1 cellular context compared by ENCODE assay signal in the genomic region with DNA sequence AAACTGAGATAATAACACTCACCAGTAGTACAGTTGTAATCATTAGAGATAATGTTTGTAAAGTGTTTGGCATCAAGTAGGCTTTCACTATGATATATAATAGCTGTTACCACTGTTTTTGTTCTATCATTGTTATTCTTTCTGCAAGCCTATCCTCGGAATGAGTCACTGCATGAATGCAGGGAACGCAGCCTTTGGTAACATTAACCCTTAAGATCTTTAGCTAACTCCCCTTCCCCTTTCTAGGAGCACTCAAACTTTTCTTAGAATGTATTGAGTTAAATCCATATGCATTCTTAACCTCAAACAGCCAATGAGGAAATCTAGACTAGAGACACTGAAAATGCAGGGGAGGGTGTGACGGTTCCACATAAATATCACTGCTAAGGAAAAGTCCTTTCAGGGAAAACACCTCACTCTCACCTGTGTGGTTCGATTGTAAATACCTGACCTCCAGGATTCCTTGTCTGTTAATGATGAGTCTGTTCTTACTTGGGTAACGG.
TF ChIP-seq lines count a peak whose summit lies in the region.

No MANE protein-coding gene starts in this region.

TF ChIP-seq in HEK293, 187 proteins besides CTCF, POLR2A, EP300 and RAD21 (continued from another document and continues in another):
- TF ChIP-seq, protein P1, sequence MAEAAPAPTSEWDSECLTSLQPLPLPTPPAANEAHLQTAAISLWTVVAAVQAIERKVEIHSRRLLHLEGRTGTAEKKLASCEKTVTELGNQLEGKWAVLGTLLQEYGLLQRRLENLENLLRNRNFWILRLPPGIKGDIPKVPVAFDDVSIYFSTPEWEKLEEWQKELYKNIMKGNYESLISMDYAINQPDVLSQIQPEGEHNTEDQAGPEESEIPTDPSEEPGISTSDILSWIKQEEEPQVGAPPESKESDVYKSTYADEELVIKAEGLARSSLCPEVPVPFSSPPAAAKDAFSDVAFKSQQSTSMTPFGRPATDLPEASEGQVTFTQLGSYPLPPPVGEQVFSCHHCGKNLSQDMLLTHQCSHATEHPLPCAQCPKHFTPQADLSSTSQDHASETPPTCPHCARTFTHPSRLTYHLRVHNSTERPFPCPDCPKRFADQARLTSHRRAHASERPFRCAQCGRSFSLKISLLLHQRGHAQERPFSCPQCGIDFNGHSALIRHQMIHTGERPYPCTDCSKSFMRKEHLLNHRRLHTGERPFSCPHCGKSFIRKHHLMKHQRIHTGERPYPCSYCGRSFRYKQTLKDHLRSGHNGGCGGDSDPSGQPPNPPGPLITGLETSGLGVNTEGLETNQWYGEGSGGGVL (tag by site-specific recombination; IDR thresholded peaks at IDR 0.05), result no peak; the same call in 1 of the 2 replicates
- TF ChIP-seq ZNF76 (tag by site-specific recombination; IDR thresholded peaks at IDR 0.05; ENCODE audit: borderline replicate concordance, low read depth) (no peak), ZNF416 (tag by site-specific recombination; IDR thresholded peaks at IDR 0.05) (no peak), ZNF521 (tag by site-specific recombination; IDR thresholded peaks at IDR 0.05) (no peak), TRIM28 (IDR thresholded peaks at IDR 0.05; ENCODE audit: borderline replicate concordance, low read length) (peak; percentile 54; the same call in 1 of the 2 replicates), ZXDB (tag by site-specific recombination; IDR thresholded peaks at IDR 0.05) (peak; percentile 90), FEZF1 (tag by site-specific recombination; IDR thresholded peaks at IDR 0.05) (peak; percentile 57), ZBTB17 (tag by site-specific recombination; IDR thresholded peaks at IDR 0.05) (peak; percentile 46), SP7 (tag by site-specific recombination; IDR thresholded peaks at IDR 0.05) (peak; percentile 88), ZNF184 (tag by site-specific recombination; IDR thresholded peaks at IDR 0.05) (peak; percentile 76; the same call in 1 of the 2 replicates), ZNF664 (tag by site-specific recombination; IDR thresholded peaks at IDR 0.05) (peak; percentile 30; the same call in 1 of the 2 replicates), GFI1B (tag by site-specific recombination; IDR thresholded peaks at IDR 0.05) (no peak), IKZF3 (tag by site-specific recombination; IDR thresholded peaks at IDR 0.05) (peak; percentile 68; the same call in 1 of the 2 replicates), ZNF112 (tag by site-specific recombination; IDR thresholded peaks at IDR 0.05) (no peak), ZNF146 (tag by site-specific recombination; IDR thresholded peaks at IDR 0.05) (no peak), ZNF174 (tag by site-specific recombination; IDR thresholded peaks at IDR 0.05) (no peak), ZNF843 (tag by site-specific recombination; IDR thresholded peaks at IDR 0.05) (no peak; the same call in 1 of the 2 replicates), ZFP69B (tag by site-specific recombination; IDR thresholded peaks at IDR 0.05) (no peak), MZF1 (tag by site-specific recombination; IDR thresholded peaks at IDR 0.05; ENCODE audit: borderline replicate concordance) (peak; percentile 98), ZNF211 (tag by site-specific recombination; IDR thresholded peaks at IDR 0.05; ENCODE audit: low read depth) (no peak), KLF10 (tag by site-specific recombination; IDR thresholded peaks at IDR 0.05) (peak; percentile 82), OSR2 (tag by site-specific recombination; IDR thresholded peaks at IDR 0.05) (peak; percentile 97), ZNF423 (tag by site-specific recombination; IDR thresholded peaks at IDR 0.05) (no peak), GLI2 (tag by site-specific recombination; IDR thresholded peaks at IDR 0.05; ENCODE audit: borderline replicate concordance, low read depth) (peak; percentile 70; the same call in 1 of the 2 replicates), ZNF24 (tag by site-specific recombination; IDR thresholded peaks at IDR 0.05) (peak; percentile 79), ZFHX2 (tag by site-specific recombination; conservative IDR thresholded peaks at IDR 0.05) (no peak), ZNF248 (tag by site-specific recombination; IDR thresholded peaks at IDR 0.05) (no peak), ZBTB21 (tag by site-specific recombination; IDR thresholded peaks at IDR 0.05) (0 out of 2 replicates have a peak, but pooled peaks have one; percentile 50), TCF7L2 (IDR thresholded peaks at IDR 0.05; ENCODE audit: borderline replicate concordance, low read depth, low read length) (no peak; the same call in 1 of the 2 replicates), ZNF366 (tag by site-specific recombination; conservative IDR thresholded peaks at IDR 0.05) (0 out of 2 replicates have a peak, but pooled peaks have one; percentile 25), ZBTB8A (tag by site-specific recombination; IDR thresholded peaks at IDR 0.05) (no peak), ZSCAN16 (tag by site-specific recombination; IDR thresholded peaks at IDR 0.05) (no peak), ZNF600 (tag by site-specific recombination; IDR thresholded peaks at IDR 0.05) (0 out of 2 replicates have a peak, but pooled peaks have one; percentile 31), SCRT2 (tag by site-specific recombination; IDR thresholded peaks at IDR 0.05) (no peak), ZNF155 (tag by site-specific recombination; IDR thresholded peaks at IDR 0.05) (no peak), SETDB1 (IDR thresholded peaks at IDR 0.05; ENCODE audit: insufficient read length, low read length) (no peak), ZBTB1 (tag by site-specific recombination; IDR thresholded peaks at IDR 0.05) (no peak), ZNF707 (tag by site-specific recombination; IDR thresholded peaks at IDR 0.05) (no peak), ZNF549 (tag by site-specific recombination; IDR thresholded peaks at IDR 0.05) (no peak), ZEB2 (tag by site-specific recombination; IDR thresholded peaks at IDR 0.05) (peak; percentile 90), ZNF558 (tag by site-specific recombination; IDR thresholded peaks at IDR 0.05) (no peak; the same call in 1 of the 2 replicates), EGR2 (tag by site-specific recombination; IDR thresholded peaks at IDR 0.05; ENCODE audit: low read depth) (no peak), ZNF660 (tag by site-specific recombination; IDR thresholded peaks at IDR 0.05) (peak; percentile 76; the same call in 1 of the 2 replicates), ZNF266 (tag by site-specific recombination; IDR thresholded peaks at IDR 0.05; ENCODE audit: low read depth) (no peak), ZNF16 (tag by site-specific recombination; IDR thresholded peaks at IDR 0.05; ENCODE audit: low read depth) (no peak)
- TF ChIP-seq, protein P2, sequence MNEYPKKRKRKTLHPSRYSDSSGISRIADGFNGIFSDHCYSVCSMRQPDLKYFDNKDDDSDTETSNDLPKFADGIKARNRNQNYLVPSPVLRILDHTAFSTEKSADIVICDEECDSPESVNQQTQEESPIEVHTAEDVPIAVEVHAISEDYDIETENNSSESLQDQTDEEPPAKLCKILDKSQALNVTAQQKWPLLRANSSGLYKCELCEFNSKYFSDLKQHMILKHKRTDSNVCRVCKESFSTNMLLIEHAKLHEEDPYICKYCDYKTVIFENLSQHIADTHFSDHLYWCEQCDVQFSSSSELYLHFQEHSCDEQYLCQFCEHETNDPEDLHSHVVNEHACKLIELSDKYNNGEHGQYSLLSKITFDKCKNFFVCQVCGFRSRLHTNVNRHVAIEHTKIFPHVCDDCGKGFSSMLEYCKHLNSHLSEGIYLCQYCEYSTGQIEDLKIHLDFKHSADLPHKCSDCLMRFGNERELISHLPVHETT (tag by site-specific recombination; IDR thresholded peaks at IDR 0.05), result peak; percentile 79
- TF ChIP-seq, protein P3, sequence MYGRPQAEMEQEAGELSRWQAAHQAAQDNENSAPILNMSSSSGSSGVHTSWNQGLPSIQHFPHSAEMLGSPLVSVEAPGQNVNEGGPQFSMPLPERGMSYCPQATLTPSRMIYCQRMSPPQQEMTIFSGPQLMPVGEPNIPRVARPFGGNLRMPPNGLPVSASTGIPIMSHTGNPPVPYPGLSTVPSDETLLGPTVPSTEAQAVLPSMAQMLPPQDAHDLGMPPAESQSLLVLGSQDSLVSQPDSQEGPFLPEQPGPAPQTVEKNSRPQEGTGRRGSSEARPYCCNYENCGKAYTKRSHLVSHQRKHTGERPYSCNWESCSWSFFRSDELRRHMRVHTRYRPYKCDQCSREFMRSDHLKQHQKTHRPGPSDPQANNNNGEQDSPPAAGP (tag by site-specific recombination; IDR thresholded peaks at IDR 0.05), result no peak
- TF ChIP-seq, protein P4, sequence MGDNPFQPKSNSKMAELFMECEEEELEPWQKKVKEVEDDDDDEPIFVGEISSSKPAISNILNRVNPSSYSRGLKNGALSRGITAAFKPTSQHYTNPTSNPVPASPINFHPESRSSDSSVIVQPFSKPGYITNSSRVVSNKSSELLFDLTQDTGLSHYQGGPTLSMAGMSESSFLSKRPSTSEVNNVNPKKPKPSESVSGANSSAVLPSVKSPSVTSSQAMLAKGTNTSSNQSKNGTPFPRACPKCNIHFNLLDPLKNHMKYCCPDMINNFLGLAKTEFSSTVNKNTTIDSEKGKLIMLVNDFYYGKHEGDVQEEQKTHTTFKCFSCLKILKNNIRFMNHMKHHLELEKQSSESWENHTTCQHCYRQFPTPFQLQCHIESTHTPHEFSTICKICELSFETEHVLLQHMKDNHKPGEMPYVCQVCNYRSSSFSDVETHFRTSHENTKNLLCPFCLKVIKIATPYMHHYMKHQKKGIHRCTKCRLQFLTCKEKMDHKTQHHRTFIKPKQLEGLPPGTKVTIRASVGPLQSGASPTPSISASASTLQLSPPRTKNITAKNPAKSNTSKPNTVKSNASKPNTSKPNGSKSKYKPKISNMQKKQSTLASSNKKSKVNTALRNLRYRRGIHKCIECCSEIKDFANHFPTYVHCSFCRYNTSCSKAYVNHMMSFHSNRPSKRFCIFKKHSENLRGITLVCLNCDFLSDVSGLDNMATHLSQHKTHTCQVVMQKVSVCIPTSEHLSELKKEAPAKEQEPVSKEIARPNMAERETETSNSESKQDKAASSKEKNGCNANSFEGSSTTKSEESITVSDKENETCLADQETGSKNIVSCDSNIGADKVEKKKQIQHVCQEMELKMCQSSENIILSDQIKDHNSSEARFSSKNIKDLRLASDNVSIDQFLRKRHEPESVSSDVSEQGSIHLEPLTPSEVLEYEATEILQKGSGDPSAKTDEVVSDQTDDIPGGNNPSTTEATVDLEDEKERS (tag by site-specific recombination; IDR thresholded peaks at IDR 0.05), result no peak
- TF ChIP-seq, protein P5, sequence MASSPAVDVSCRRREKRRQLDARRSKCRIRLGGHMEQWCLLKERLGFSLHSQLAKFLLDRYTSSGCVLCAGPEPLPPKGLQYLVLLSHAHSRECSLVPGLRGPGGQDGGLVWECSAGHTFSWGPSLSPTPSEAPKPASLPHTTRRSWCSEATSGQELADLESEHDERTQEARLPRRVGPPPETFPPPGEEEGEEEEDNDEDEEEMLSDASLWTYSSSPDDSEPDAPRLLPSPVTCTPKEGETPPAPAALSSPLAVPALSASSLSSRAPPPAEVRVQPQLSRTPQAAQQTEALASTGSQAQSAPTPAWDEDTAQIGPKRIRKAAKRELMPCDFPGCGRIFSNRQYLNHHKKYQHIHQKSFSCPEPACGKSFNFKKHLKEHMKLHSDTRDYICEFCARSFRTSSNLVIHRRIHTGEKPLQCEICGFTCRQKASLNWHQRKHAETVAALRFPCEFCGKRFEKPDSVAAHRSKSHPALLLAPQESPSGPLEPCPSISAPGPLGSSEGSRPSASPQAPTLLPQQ (tag by site-specific recombination; IDR thresholded peaks at IDR 0.05), result peak; percentile 38; the same call in 1 of the 2 replicates
- TF ChIP-seq, protein P6, sequence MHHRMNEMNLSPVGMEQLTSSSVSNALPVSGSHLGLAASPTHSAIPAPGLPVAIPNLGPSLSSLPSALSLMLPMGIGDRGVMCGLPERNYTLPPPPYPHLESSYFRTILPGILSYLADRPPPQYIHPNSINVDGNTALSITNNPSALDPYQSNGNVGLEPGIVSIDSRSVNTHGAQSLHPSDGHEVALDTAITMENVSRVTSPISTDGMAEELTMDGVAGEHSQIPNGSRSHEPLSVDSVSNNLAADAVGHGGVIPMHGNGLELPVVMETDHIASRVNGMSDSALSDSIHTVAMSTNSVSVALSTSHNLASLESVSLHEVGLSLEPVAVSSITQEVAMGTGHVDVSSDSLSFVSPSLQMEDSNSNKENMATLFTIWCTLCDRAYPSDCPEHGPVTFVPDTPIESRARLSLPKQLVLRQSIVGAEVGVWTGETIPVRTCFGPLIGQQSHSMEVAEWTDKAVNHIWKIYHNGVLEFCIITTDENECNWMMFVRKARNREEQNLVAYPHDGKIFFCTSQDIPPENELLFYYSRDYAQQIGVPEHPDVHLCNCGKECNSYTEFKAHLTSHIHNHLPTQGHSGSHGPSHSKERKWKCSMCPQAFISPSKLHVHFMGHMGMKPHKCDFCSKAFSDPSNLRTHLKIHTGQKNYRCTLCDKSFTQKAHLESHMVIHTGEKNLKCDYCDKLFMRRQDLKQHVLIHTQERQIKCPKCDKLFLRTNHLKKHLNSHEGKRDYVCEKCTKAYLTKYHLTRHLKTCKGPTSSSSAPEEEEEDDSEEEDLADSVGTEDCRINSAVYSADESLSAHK (tag by site-specific recombination; IDR thresholded peaks at IDR 0.05), result no peak
- TF ChIP-seq, protein P7, sequence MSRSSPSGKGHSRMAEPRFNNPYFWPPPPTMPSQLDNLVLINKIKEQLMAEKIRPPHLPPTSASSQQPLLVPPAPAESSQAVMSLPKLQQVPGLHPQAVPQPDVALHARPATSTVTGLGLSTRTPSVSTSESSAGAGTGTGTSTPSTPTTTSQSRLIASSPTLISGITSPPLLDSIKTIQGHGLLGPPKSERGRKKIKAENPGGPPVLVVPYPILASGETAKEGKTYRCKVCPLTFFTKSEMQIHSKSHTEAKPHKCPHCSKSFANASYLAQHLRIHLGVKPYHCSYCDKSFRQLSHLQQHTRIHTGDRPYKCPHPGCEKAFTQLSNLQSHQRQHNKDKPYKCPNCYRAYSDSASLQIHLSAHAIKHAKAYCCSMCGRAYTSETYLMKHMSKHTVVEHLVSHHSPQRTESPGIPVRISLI (tag by site-specific recombination; IDR thresholded peaks at IDR 0.05), result 0 out of 2 replicates have a peak, but pooled peaks have one; percentile 11
- TF ChIP-seq, protein P8, sequence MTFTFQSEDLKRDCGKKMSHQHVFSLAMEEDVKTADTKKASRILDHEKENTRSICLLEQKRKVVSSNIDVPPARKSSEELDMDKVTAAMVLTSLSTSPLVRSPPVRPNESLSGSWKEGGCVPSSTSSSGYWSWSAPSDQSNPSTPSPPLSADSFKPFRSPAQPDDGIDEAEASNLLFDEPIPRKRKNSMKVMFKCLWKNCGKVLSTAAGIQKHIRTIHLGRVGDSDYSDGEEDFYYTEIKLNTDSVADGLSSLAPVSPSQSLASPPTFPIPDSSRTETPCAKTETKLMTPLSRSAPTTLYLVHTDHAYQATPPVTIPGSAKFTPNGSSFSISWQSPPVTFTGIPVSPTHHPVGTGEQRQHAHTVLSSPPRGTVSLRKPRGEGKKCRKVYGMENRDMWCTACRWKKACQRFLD (tag by site-specific recombination; IDR thresholded peaks at IDR 0.05), result no peak
- TF ChIP-seq, protein P9, sequence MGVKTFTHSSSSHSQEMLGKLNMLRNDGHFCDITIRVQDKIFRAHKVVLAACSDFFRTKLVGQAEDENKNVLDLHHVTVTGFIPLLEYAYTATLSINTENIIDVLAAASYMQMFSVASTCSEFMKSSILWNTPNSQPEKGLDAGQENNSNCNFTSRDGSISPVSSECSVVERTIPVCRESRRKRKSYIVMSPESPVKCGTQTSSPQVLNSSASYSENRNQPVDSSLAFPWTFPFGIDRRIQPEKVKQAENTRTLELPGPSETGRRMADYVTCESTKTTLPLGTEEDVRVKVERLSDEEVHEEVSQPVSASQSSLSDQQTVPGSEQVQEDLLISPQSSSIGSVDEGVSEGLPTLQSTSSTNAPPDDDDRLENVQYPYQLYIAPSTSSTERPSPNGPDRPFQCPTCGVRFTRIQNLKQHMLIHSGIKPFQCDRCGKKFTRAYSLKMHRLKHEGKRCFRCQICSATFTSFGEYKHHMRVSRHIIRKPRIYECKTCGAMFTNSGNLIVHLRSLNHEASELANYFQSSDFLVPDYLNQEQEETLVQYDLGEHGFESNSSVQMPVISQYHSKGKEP (tag by site-specific recombination; IDR thresholded peaks at IDR 0.05), result peak; percentile 97
